Comparison of ENCODE assay signal across 8 cellular contexts in the genomic region with DNA sequence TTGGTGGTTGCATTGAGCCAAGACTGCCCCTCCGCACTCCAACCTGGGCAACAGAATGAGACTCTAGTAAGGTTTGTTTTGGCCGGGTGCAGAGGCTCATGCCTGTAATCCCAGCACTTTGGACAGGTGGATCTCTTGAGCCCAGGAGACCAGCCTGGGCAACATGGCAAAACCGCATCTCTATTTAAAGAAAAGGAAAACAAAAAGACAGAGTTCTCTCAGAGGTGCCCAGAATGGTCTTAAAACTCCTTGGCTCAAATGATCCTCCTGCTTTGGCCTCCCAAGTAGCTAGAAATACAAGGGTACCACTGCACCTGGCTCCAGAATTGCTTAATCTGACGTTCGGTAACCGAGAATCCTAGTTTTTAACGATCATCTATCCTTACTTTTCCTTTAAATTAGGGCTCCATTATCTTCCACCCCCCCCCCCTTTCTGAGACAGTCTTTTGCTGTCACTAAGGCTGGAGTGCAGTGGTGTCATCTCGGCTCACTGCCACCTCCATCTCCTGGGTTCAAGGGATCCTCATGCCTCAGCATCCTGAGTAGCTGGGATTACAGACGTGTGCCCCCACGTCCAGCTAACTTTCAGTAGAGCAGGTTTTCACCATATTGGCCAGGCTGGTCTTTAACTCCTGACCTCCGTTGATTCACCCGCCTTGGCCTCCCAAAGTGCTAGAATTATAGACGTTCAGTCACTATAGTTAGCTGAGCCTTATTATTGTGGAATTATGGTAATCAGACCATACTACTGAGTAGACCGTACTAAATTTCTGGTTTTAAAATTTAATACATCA. TPM values are rescaled to one million over a fixed set of nuclear protein-coding genes. Genes with fewer than 3 reads are reported as not detected.
DNase-seq lines count a peak whose midpoint lies in the region; ATAC-seq and TF ChIP-seq lines count a peak whose summit lies in the region.

No MANE protein-coding gene starts in this region.

- peak overlapping the region; percentile 99; the same call in 1 of the 2 replicates for H3K4me3 ChIP-seq in WI38 (ENCODE audit: low read depth, low read length)
- peak overlapping the region; percentile 29 for H3K4me3 ChIP-seq in fibroblast of the aortic adventitia (ENCODE audit: low read depth, low read length)

- intact Hi-C loops in activated CD4-positive, alpha-beta T cell treated with anti-CD3 and anti-CD28 coated beads, Interleukin-2, amount 10 ng/mL, durations not matched to agents 24 days and 14 days (cut with micrococcal nuclease), result loop anchor here (5.0 kb wide), 2 partner anchors 89 to 224 kb away; a partner anchor contains a TSS

- no peaks in the 10 kb centered on the region for H3K27me3 Mint-ChIP-seq in activated CD4-positive, alpha-beta T cell treated with anti-CD3 and anti-CD28 coated beads, Interleukin-2, amount 10 ng/mL, durations not matched to agents 24 days and 14 days

- peaks cover 32% of the 10 kb centered on the region for H3K4me1 Mint-ChIP-seq in activated CD4-positive, alpha-beta T cell treated with anti-CD3 and anti-CD28 coated beads, Interleukin-2, amount 10 ng/mL, durations not matched to agents 24 days and 14 days
- peaks cover 20% of the 10 kb centered on the region for H3K4me1 Mint-ChIP-seq in stimulated activated effector memory CD8-positive, alpha-beta T cell treated with anti-CD3 and anti-CD28 coated beads, Interleukin-12 subunit alpha, Interleukin-12 subunit beta, amount 100 ng/mL, for 72 hours

- no peak for DNase-seq in activated CD4-positive, alpha-beta T cell treated with anti-CD3 and anti-CD28 coated beads, Interleukin-2, amount 10 ng/mL, durations not matched to agents 24 days and 14 days
- no peak for DNase-seq in activated CD4-positive, alpha-beta T cell treated with anti-CD3 and anti-CD28 coated beads for 4 hours
- DNase-seq in fibroblast of the aortic adventitia (ENCODE audit: low read depth) (no peak), SK-N-DZ (ENCODE audit: low spot score) (no peak), AG08395 (ENCODE audit: low spot score) (no peak)
- DNase-seq in stimulated activated effector memory CD8-positive, alpha-beta T cell treated with anti-CD3 and anti-CD28 coated beads, Interleukin-12 subunit alpha, Interleukin-12 subunit beta, amount 100 ng/mL, for 72 hours (ENCODE audit: low spot score in 2 of 2), result no peak

- H3K36me3 Mint-ChIP-seq in activated CD4-positive, alpha-beta T cell treated with anti-CD3 and anti-CD28 coated beads, Interleukin-2, amount 10 ng/mL, durations not matched to agents 24 days and 14 days (ENCODE audit: low read depth), result peaks cover 73% of the 10 kb centered on the region
- peaks cover 98% of the 10 kb centered on the region for H3K36me3 Mint-ChIP-seq in stimulated activated effector memory CD8-positive, alpha-beta T cell treated with anti-CD3 and anti-CD28 coated beads, Interleukin-12 subunit alpha, Interleukin-12 subunit beta, amount 100 ng/mL, for 72 hours

- no peaks in the 10 kb centered on the region for H3K9me3 Mint-ChIP-seq in activated CD4-positive, alpha-beta T cell treated with anti-CD3 and anti-CD28 coated beads, Interleukin-2, amount 10 ng/mL, durations not matched to agents 24 days and 14 days
- H3K9me3 Mint-ChIP-seq in stimulated activated effector memory CD8-positive, alpha-beta T cell treated with anti-CD3 and anti-CD28 coated beads, Interleukin-12 subunit alpha, Interleukin-12 subunit beta, amount 100 ng/mL, for 72 hours, result no peaks in the 10 kb centered on the region

- ATAC-seq in stimulated activated effector memory CD8-positive, alpha-beta T cell treated with anti-CD3 and anti-CD28 coated beads, Interleukin-12 subunit alpha, Interleukin-12 subunit beta, amount 100 ng/mL, for 72 hours, result no peak
- ATAC-seq in HG03039 (IDR thresholded peaks at IDR 0.05; ENCODE audit: unreplicated experiment), result no peak

- peak overlapping the region; percentile 41 for H3K27ac Mint-ChIP-seq in activated CD4-positive, alpha-beta T cell treated with anti-CD3 and anti-CD28 coated beads, Interleukin-2, amount 10 ng/mL, durations not matched to agents 24 days and 14 days
- peak overlapping the region; percentile 99 for H3K27ac Mint-ChIP-seq in stimulated activated effector memory CD8-positive, alpha-beta T cell treated with anti-CD3 and anti-CD28 coated beads, Interleukin-12 subunit alpha, Interleukin-12 subunit beta, amount 100 ng/mL, for 72 hours

- no peak for TF ChIP-seq CTCF in WI38 (IDR thresholded peaks at IDR 0.05; ENCODE audit: low read depth, low read length)
- TF ChIP-seq CTCF in fibroblast of the aortic adventitia (IDR thresholded peaks at IDR 0.05; ENCODE audit: insufficient read depth, low read length), result no peak

- peak overlapping the region; percentile 100 for H3K4me3 Mint-ChIP-seq in activated CD4-positive, alpha-beta T cell treated with anti-CD3 and anti-CD28 coated beads, Interleukin-2, amount 10 ng/mL, durations not matched to agents 24 days and 14 days
- H3K4me3 Mint-ChIP-seq in stimulated activated effector memory CD8-positive, alpha-beta T cell treated with anti-CD3 and anti-CD28 coated beads, Interleukin-12 subunit alpha, Interleukin-12 subunit beta, amount 100 ng/mL, for 72 hours, result peak overlapping the region; percentile 98

RNA-seq across cellular contexts. Expression of a gene that starts 1.7 kb away (rescaled TPM):
- total RNA-seq in activated CD4-positive, alpha-beta T cell treated with anti-CD3 and anti-CD28 coated beads, Interleukin-2, amount 10 ng/mL, durations not matched to agents 24 days and 14 days, result 1,641 and 1,650 TPM in 2 replicates
- total RNA-seq in fibroblast of the aortic adventitia (ENCODE audit: low replicate concordance), result 796 and 2,500 TPM in 2 replicates
- polyA plus RNA-seq in SK-N-DZ (2014; cell fraction: cytosol; rRNA removed), result 1,352 and 1,764 TPM in 2 replicates
- 951 and 1,259 TPM in 2 replicates for polyA plus RNA-seq in SK-N-DZ (2014; cell fraction: nucleus; rRNA removed)

RNA-seq across cellular contexts. Expression of a gene that starts 2.2 kb away (rescaled TPM):
- 141 and 151 TPM in 2 replicates for total RNA-seq in activated CD4-positive, alpha-beta T cell treated with anti-CD3 and anti-CD28 coated beads, Interleukin-2, amount 10 ng/mL, durations not matched to agents 24 days and 14 days
- 61.2 and 79.9 TPM in 2 replicates for total RNA-seq in fibroblast of the aortic adventitia (ENCODE audit: low replicate concordance)
- polyA plus RNA-seq in SK-N-DZ (2014; cell fraction: cytosol; rRNA removed), result 49.6 and 51.0 TPM in 2 replicates
- 27.4 and 37.3 TPM in 2 replicates for polyA plus RNA-seq in SK-N-DZ (2014; cell fraction: nucleus; rRNA removed)

RNA-seq across cellular contexts. Expression of a gene that starts 14.3 kb away (rescaled TPM):
- 28.8 and 31.6 TPM in 2 replicates for total RNA-seq in activated CD4-positive, alpha-beta T cell treated with anti-CD3 and anti-CD28 coated beads, Interleukin-2, amount 10 ng/mL, durations not matched to agents 24 days and 14 days
- 13.4 and 15.5 TPM in 2 replicates for total RNA-seq in fibroblast of the aortic adventitia (ENCODE audit: low replicate concordance)
- polyA plus RNA-seq in SK-N-DZ (2014; cell fraction: cytosol; rRNA removed), result 27.3 and 37.4 TPM in 2 replicates
- 63.1 and 98.4 TPM in 2 replicates for polyA plus RNA-seq in SK-N-DZ (2014; cell fraction: nucleus; rRNA removed)

RNA-seq across cellular contexts. Expression of a gene that starts 18.5 kb away (rescaled TPM):
- 46.3 and 47.1 TPM in 2 replicates for total RNA-seq in activated CD4-positive, alpha-beta T cell treated with anti-CD3 and anti-CD28 coated beads, Interleukin-2, amount 10 ng/mL, durations not matched to agents 24 days and 14 days
- total RNA-seq in fibroblast of the aortic adventitia (ENCODE audit: low replicate concordance), result 30.9 and 63.4 TPM in 2 replicates
- 14.3 and 16.2 TPM in 2 replicates for polyA plus RNA-seq in SK-N-DZ (2014; cell fraction: cytosol; rRNA removed)
- 63.8 and 64.2 TPM in 2 replicates for polyA plus RNA-seq in SK-N-DZ (2014; cell fraction: nucleus; rRNA removed)

RNA-seq across cellular contexts. Expression of a gene that starts 40.6 kb away (rescaled TPM):
- total RNA-seq in activated CD4-positive, alpha-beta T cell treated with anti-CD3 and anti-CD28 coated beads, Interleukin-2, amount 10 ng/mL, durations not matched to agents 24 days and 14 days, result 193 and 203 TPM in 2 replicates
- total RNA-seq in fibroblast of the aortic adventitia (ENCODE audit: low replicate concordance), result 117 and 126 TPM in 2 replicates
- 77.2 and 87.5 TPM in 2 replicates for polyA plus RNA-seq in SK-N-DZ (2014; cell fraction: cytosol; rRNA removed)
- 61.2 and 65.8 TPM in 2 replicates for polyA plus RNA-seq in SK-N-DZ (2014; cell fraction: nucleus; rRNA removed)
